In the genomic region with DNA sequence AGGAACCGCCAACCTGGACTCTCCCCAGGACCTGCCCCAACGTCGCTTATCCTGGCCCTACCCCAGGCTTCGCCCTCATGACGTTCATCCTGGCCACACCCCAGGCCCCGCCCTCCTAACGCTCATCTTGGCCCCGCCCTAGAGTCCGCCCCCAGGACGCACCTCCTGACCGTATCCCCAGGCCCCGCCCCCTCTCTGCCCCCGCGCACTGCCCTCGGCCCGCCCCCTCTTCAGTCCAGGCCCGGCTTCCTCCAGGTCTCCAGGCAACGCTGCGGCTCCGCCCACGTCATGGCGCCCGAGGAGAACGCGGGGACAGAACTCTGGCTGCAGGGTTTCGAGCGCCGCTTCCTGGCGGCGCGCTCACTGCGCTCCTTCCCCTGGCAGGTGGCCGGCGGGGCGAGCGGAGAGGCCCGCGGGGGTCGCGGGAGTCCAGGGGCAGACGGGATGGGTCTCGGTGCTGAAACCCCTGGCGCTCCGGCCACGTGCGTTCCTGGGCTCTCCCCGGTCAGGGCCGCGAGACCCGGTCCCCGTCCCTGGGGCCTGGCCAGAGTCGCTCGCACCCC, we compare ENCODE assay signal across 8 cellular contexts. TPM values are rescaled to one million over a fixed set of nuclear protein-coding genes. Genes with fewer than 3 reads are reported as not detected.
DNase-seq lines count a peak whose midpoint lies in the region; ATAC-seq, FAIRE-seq and TF ChIP-seq lines count a peak whose summit lies in the region.
"Not testable (repeated sequence)": the region's sequence is repeated elsewhere in the genome, so short reads cannot be mapped to it uniquely, and the experiment has no call there.

No MANE protein-coding gene starts in this region.

- intact Hi-C loops in Panc1 (cut with micrococcal nuclease; ENCODE audit: unreplicated experiment); HepG2 (cut with micrococcal nuclease; ENCODE audit: unreplicated experiment): not testable (repeated sequence)

- H3K27ac ChIP-seq in Panc1 (ENCODE audit: low read length), result peak overlapping the region; percentile 39
- H3K27ac ChIP-seq in effector memory CD4-positive, alpha-beta T cell (ENCODE audit: insufficient read depth, low read length, poor library complexity, severe bottlenecking), result peak overlapping the region; percentile 87
- peak overlapping the region; percentile 81 for H3K27ac ChIP-seq in HepG2 (ENCODE audit: extremely low read length, insufficient read depth, low read length)

- not testable (repeated sequence) for H3K4me1 ChIP-seq in Panc1 (ENCODE audit: control insufficient read depth, insufficient read depth, low read length); effector memory CD4-positive, alpha-beta T cell (ENCODE audit: control insufficient read depth, insufficient read depth, low read length, poor library complexity, severe bottlenecking)
- H3K4me1 ChIP-seq in HepG2 (ENCODE audit: insufficient read depth, low read length), result peaks cover 19% of the 10 kb centered on the region

- peak; percentile 96 for ATAC-seq in GM18909 (IDR thresholded peaks at IDR 0.05; ENCODE audit: poor library complexity, unreplicated experiment)
- peak; percentile 100 for ATAC-seq in Panc1
- peak; percentile 99 for ATAC-seq in HepG2

- in situ Hi-C loops in Panc1 (cut with HindIII; ENCODE audit: low pct_unique_long_range_greater_than_20kb, low sequenced_read_pairs); HepG2 (cut with HindIII; ENCODE audit: extremely low pct_ligation_motif_present, low pct_unique_long_range_greater_than_20kb): not testable (repeated sequence)

- H3K4me2 ChIP-seq in HepG2 (ENCODE audit: low read depth, low read length), result peak overlapping the region; percentile 76

- H3K9ac ChIP-seq in HepG2 (ENCODE audit: insufficient read depth, low read depth, low read length), result peak overlapping the region; percentile 78

- TF ChIP-seq RAD21 in Ishikawa (IDR thresholded peaks at IDR 0.05; ENCODE audit: low read depth); HepG2 (CRISPR knock-in tag; IDR thresholded peaks at IDR 0.05): not testable (repeated sequence)

- TF ChIP-seq EP300 in Ishikawa (IDR thresholded peaks at IDR 0.05; ENCODE audit: borderline replicate concordance); HepG2 (IDR thresholded peaks at IDR 0.05; ENCODE audit: low read depth in 2 of 2, low read length in 2 of 2); HepG2 (CRISPR knock-in tag; IDR thresholded peaks at IDR 0.05; ENCODE audit: borderline replicate concordance): not testable (repeated sequence)

- POLR2A ChIA-PET in Panc1 (lab: Charles Lee), result not testable (repeated sequence)
- POLR2A ChIA-PET in HepG2 (lab: Yijun Ruan, JAX), result interaction anchor here (0.8 to 1.6 kb wide), 3 partner anchors 538 to 968 kb away, joined by 3 to 4 read pairs (median 3); a partner anchor contains a TSS

- 0% methylated on average over 9 of the region's 53 CpGs for WGBS in HepG2 (ENCODE audit: low lambda C conversion rate)

- not testable (repeated sequence) for H3K9me3 ChIP-seq in Panc1 (ENCODE audit: control insufficient read depth, insufficient read depth, low read depth, low read length); effector memory CD4-positive, alpha-beta T cell (ENCODE audit: control insufficient read depth, low read length); HepG2 (ENCODE audit: low read length)

- CTCF ChIA-PET in Panc1 (lab: Charles Lee); HepG2 (lab: Yijun Ruan, JAX; ENCODE audit: low intra/inter-chr PET ratio, low total read pairs): not testable (repeated sequence)

- DNase-seq in 8988T (peak; percentile 56), Panc1 (ENCODE audit: low read depth, low spot score) (peak; percentile 80), activated T-cell treated with anti-CD3 and anti-CD28 coated beads for 4 hours (peak; percentile 96)
- DNase-seq in effector memory CD4-positive, alpha-beta T cell, result peak; percentile 94 to 97 (median 97)
- DNase-seq in HepG2 (ENCODE audit: low spot score), result not testable (repeated sequence)
- DNase-seq in stimulated activated CD4-positive, alpha-beta T cell treated with anti-CD3 and anti-CD28 coated beads, Interleukin-15, amount 100 ng/mL, for 1 hour (ENCODE audit: low read depth in 1 of 2, low spot score in 1 of 2), result peak; percentile 94 to 96

- not testable (repeated sequence) for BruUV-seq in Panc1 (replicated peaks; lab: Mats Ljungman, UMichigan); HepG2 (replicated peaks; lab: Mats Ljungman, UMichigan)

- not testable (repeated sequence) for TF ChIP-seq CTCF in Panc1 (IDR thresholded peaks at IDR 0.05)
- peak; percentile 68 for TF ChIP-seq CTCF in HepG2 (CRISPR knock-in tag; IDR thresholded peaks at IDR 0.05)

- not testable (repeated sequence) for H3K36me3 ChIP-seq in Panc1 (ENCODE audit: control insufficient read depth, insufficient read depth, low read length); effector memory CD4-positive, alpha-beta T cell (ENCODE audit: control insufficient read depth, insufficient read depth, low read length); HepG2 (replicated peaks in 1 of 2; ENCODE audit: control insufficient read depth in 1 of 2, insufficient read depth in 2 of 2, low read length in 2 of 2)

- not testable (repeated sequence) for H3K79me2 ChIP-seq in HepG2 (ENCODE audit: insufficient read depth, low read length)

- not testable (repeated sequence) for H4K20me1 ChIP-seq in HepG2 (ENCODE audit: insufficient read depth, low read length)

- H3K27me3 ChIP-seq in Panc1 (ENCODE audit: control insufficient read depth, insufficient read depth, low read length); effector memory CD4-positive, alpha-beta T cell (replicated peaks; ENCODE audit: control insufficient read depth, insufficient read depth, low read length, poor library complexity, severe bottlenecking); HepG2 (ENCODE audit: control insufficient read depth in 1 of 2, insufficient read depth in 2 of 2, low read length in 2 of 2): not testable (repeated sequence)

- not testable (repeated sequence) for H2AFZ ChIP-seq in HepG2 (ENCODE audit: low read length)

- H3K4me3 ChIP-seq in Panc1 (ENCODE audit: low read depth in 2 of 2, low read length in 2 of 2) (peak overlapping the region; percentile 52 to 53), HepG2 (replicated peaks in 1 of 3; ENCODE audit: insufficient read depth in 1 of 3, low read depth in 2 of 3, low read length in 3 of 3) (peak overlapping the region; percentile 62 to 75 (median 71); a peak in 5 of 6 replicates)
- H3K4me3 ChIP-seq in effector memory CD4-positive, alpha-beta T cell (ENCODE audit: insufficient read depth, low read depth, low read length, poor library complexity, severe bottlenecking), result peak overlapping the region; percentile 73

- peak; percentile 61 to 71 for TF ChIP-seq POLR2A in HepG2 (IDR thresholded peaks at IDR 0.05; ENCODE audit: insufficient read depth in 1 of 2, low read depth in 2 of 2, low read length in 2 of 2)

- FAIRE-seq in HepG2 (lab: Jason Lieb, UNC), result peak; percentile 23

RNA-seq across cellular contexts. Expression of a gene that starts 17.1 kb away (rescaled TPM):
- total RNA-seq in Panc1 (2021; ENCODE audit: unreplicated experiment), result not detected
- polyA plus RNA-seq in Panc1 (2012; ENCODE audit: insufficient read length), result not detected
- not detected in 2 replicates for total RNA-seq in HepG2 (2016; rRNA removed; fragmentation: Illumina TruSeq; extraction: Trizol)
- not detected in 2 replicates for total RNA-seq in HepG2 (2016; cell fraction: cytosol; rRNA removed; fragmentation: Illumina TruSeq; extraction: Trizol; ENCODE audit: low read depth)
- not detected in 2 replicates for total RNA-seq in HepG2 (2016; cell fraction: insoluble cytoplasmic fraction; rRNA removed; fragmentation: Illumina TruSeq; extraction: Trizol)
- not detected in 2 replicates for total RNA-seq in HepG2 (2016; cell fraction: membrane; rRNA removed; fragmentation: Illumina TruSeq; extraction: Trizol)
- total RNA-seq in HepG2 (2016; cell fraction: nucleus; rRNA removed; fragmentation: Illumina TruSeq; extraction: Trizol), result not detected in 2 replicates
- not detected in 2 replicates for polyA plus RNA-seq in HepG2 (2011; rRNA removed)
- polyA plus RNA-seq in HepG2 (2011; cell fraction: cytosol; rRNA removed), result not detected in 2 replicates
- polyA plus RNA-seq in HepG2 (2011; cell fraction: nucleus; rRNA removed), result not detected in 2 replicates
- not detected in 2 replicates for polyA plus RNA-seq in HepG2 (2012)
- not detected in 2 replicates for polyA plus RNA-seq in HepG2 (2016; cell fraction: cytosol; fragmentation: Illumina TruSeq; extraction: Trizol; ENCODE audit: low read depth)
- polyA plus RNA-seq in HepG2 (2016; cell fraction: insoluble cytoplasmic fraction; fragmentation: Illumina TruSeq; extraction: Trizol; ENCODE audit: low read depth), result not detected in 2 replicates
- not detected in 2 replicates for polyA plus RNA-seq in HepG2 (2016; cell fraction: membrane; fragmentation: Illumina TruSeq; extraction: Trizol; ENCODE audit: low read depth)
- polyA plus RNA-seq in HepG2 (2016; cell fraction: nucleus; fragmentation: Illumina TruSeq; extraction: Trizol; ENCODE audit: insufficient read depth, low read depth), result not detected in 2 replicates
- not detected in 2 replicates for polyA minus RNA-seq in HepG2 (2011; rRNA and poly(A)+ RNA removed; ENCODE audit: low replicate concordance)
- polyA minus RNA-seq in HepG2 (2011; cell fraction: cytosol; rRNA and poly(A)+ RNA removed), result not detected in 2 replicates
- not detected in 2 replicates for polyA minus RNA-seq in HepG2 (2011; cell fraction: nucleus; rRNA and poly(A)+ RNA removed)

RNA-seq across cellular contexts. Expression of a gene that starts 57.4 kb away (rescaled TPM):
- total RNA-seq in Panc1 (2021; ENCODE audit: unreplicated experiment), result not detected
- not detected for polyA plus RNA-seq in Panc1 (2012; ENCODE audit: insufficient read length)
- not detected in 2 replicates for total RNA-seq in HepG2 (2016; rRNA removed; fragmentation: Illumina TruSeq; extraction: Trizol)
- total RNA-seq in HepG2 (2016; cell fraction: cytosol; rRNA removed; fragmentation: Illumina TruSeq; extraction: Trizol; ENCODE audit: low read depth), result not detected in 2 replicates
- not detected in 2 replicates for total RNA-seq in HepG2 (2016; cell fraction: insoluble cytoplasmic fraction; rRNA removed; fragmentation: Illumina TruSeq; extraction: Trizol)
- total RNA-seq in HepG2 (2016; cell fraction: membrane; rRNA removed; fragmentation: Illumina TruSeq; extraction: Trizol), result not detected in 2 replicates
- total RNA-seq in HepG2 (2016; cell fraction: nucleus; rRNA removed; fragmentation: Illumina TruSeq; extraction: Trizol), result not detected in 2 replicates
- polyA plus RNA-seq in HepG2 (2011; rRNA removed), result not detected in 2 replicates
- polyA plus RNA-seq in HepG2 (2011; cell fraction: cytosol; rRNA removed), result not detected in 2 replicates
- polyA plus RNA-seq in HepG2 (2011; cell fraction: nucleus; rRNA removed), result not detected in 2 replicates
- polyA plus RNA-seq in HepG2 (2012), result not detected in 2 replicates
- not detected in 2 replicates for polyA plus RNA-seq in HepG2 (2016; cell fraction: cytosol; fragmentation: Illumina TruSeq; extraction: Trizol; ENCODE audit: low read depth)
- polyA plus RNA-seq in HepG2 (2016; cell fraction: insoluble cytoplasmic fraction; fragmentation: Illumina TruSeq; extraction: Trizol; ENCODE audit: low read depth), result not detected in 2 replicates
- not detected in 2 replicates for polyA plus RNA-seq in HepG2 (2016; cell fraction: membrane; fragmentation: Illumina TruSeq; extraction: Trizol; ENCODE audit: low read depth)
- polyA plus RNA-seq in HepG2 (2016; cell fraction: nucleus; fragmentation: Illumina TruSeq; extraction: Trizol; ENCODE audit: insufficient read depth, low read depth), result not detected in 2 replicates
- not detected in 2 replicates for polyA minus RNA-seq in HepG2 (2011; rRNA and poly(A)+ RNA removed; ENCODE audit: low replicate concordance)
- polyA minus RNA-seq in HepG2 (2011; cell fraction: cytosol; rRNA and poly(A)+ RNA removed), result not detected in 2 replicates
- polyA minus RNA-seq in HepG2 (2011; cell fraction: nucleus; rRNA and poly(A)+ RNA removed), result not detected in 2 replicates
